Comparison of ENCODE assay signal across 24 cellular contexts in genomic region chr2:44104855-44105271, GRCh38.
DNase-seq lines count a peak whose midpoint lies in the region; ATAC-seq and TF ChIP-seq lines count a peak whose summit lies in the region.
"Had no signal": no experiment of that assay in that cellular context is flagged by ENCODE, and none has a peak within 500 bp of the region (broad histone marks: within the 10 kb centered on the region; RNA-seq: fewer than 3 reads in every experiment).

No MANE protein-coding gene starts in this region.

- H3K9me3 ChIP-seq in T-helper 17 cell (ENCODE audit: control insufficient read depth, low read length, poor library complexity, severe bottlenecking) = no peaks in the 10 kb centered on the region
- no peaks in the 10 kb centered on the region for H3K9me3 ChIP-seq in mucosa of descending colon
- H3K9me3 ChIP-seq: SJSA1 had no signal

- H3K36me3 Mint-ChIP-seq in T-helper 17 cell (ENCODE audit: low read depth) = peaks cover 5% of the 10 kb centered on the region
- H3K36me3 Mint-ChIP-seq: CD8-positive, alpha-beta T cell had no signal

- H3K27ac ChIP-seq in 22Rv1 = peak overlapping the region; percentile 25; the same call in 1 of the 2 replicates
- H3K27ac ChIP-seq: SJSA1 had no signal

- peak; percentile 30 for ATAC-seq in T-helper 17 cell
- ATAC-seq in mucosa of descending colon = peak; percentile 85
- ATAC-seq in HG03039 (IDR thresholded peaks at IDR 0.05; ENCODE audit: unreplicated experiment) = no peak
- ATAC-seq in HG02981 (IDR thresholded peaks at IDR 0.05; ENCODE audit: unreplicated experiment) = no peak
- ATAC-seq: CD8-positive, alpha-beta T cell; Right ventricle myocardium inferior had no signal

- H3K4me3 ChIP-seq in mucosa of descending colon = no peak overlapping the region
- H3K4me3 ChIP-seq: SJSA1 had no signal

- peaks cover 11% of the 10 kb centered on the region for H3K4me1 ChIP-seq in mucosa of descending colon (ENCODE audit: low read depth)

- H3K36me3 ChIP-seq in mucosa of descending colon (ENCODE audit: low read depth) = no peaks in the 10 kb centered on the region
- H3K36me3 ChIP-seq: SJSA1 had no signal

- peaks cover 27% of the 10 kb centered on the region for H3K27me3 Mint-ChIP-seq in T-helper 17 cell

- no peak for TF ChIP-seq CTCF in 22Rv1 (IDR thresholded peaks at IDR 0.05)
- no peak for TF ChIP-seq CTCF in mucosa of descending colon (IDR thresholded peaks at IDR 0.05)

- DNase-seq in HT-29 (ENCODE audit: low spot score) (peak; percentile 58), T-helper 17 cell (no peak), mucosa of descending colon (no peak), NCI-H1048 (lab: John Stamatoyannopoulos, UW) (no peak)
- DNase-seq in activated naive CD4-positive, alpha-beta T cell (lab: John Stamatoyannopoulos, UW) = no peak
- DNase-seq: AML-193; C1 segment of cervical spinal cord; Calu3; CD8-positive, alpha-beta T cell; DMS53; Kasumi-1; NCI-H1105; NCI-H146; NCI-H2081; NCI-H2171; NCI-H345; NCI-H524; NCI-H82 had no signal

- no peak overlapping the region for H3K4me3 Mint-ChIP-seq in T-helper 17 cell
- H3K4me3 Mint-ChIP-seq: CD8-positive, alpha-beta T cell; T-helper 1 cell treated with Interleukin-12 subunit alpha and Interleukin-12 subunit beta and Interleukin-4 antibody, amounts not matched to agents 30 μg/mL and 1 μg/mL, for 36 hours had no signal

- no peak overlapping the region for H3K27ac Mint-ChIP-seq in T-helper 17 cell
- H3K27ac Mint-ChIP-seq: CD8-positive, alpha-beta T cell; T-helper 1 cell treated with Interleukin-12 subunit alpha and Interleukin-12 subunit beta and Interleukin-4 antibody, amounts not matched to agents 30 μg/mL and 1 μg/mL, for 36 hours had no signal

- intact Hi-C loops in mucosa of descending colon (cut with DNase I, micrococcal nuclease) = no loop called here

- peaks cover 8% of the 10 kb centered on the region for H3K4me1 Mint-ChIP-seq in T-helper 17 cell

Comparison
In these comparisons a context has a peak if more than half of its experiments do, and no peak if none do; other contexts are left out.
1. ATAC-seq: peak in T-helper 17 cell (single experiment) and mucosa of descending colon (single experiment); none in HG03039 (single experiment) and HG02981 (single experiment).